8 cellular contexts compared by ENCODE assay signal in genomic region chr10:123007558-123008378, GRCh38. TPM values are rescaled to one million over a fixed set of nuclear protein-coding genes. Genes with fewer than 3 reads are reported as not detected.
DNase-seq lines count a peak whose midpoint lies in the region; TF ChIP-seq lines count a peak whose summit lies in the region.

No MANE protein-coding gene starts in this region.

- DNase-seq in GM10266 (ENCODE audit: extremely low spot score) (peak; percentile 61), HEK293T (ENCODE audit: extremely low spot score) (peak; percentile 50), NCI-H146 (lab: John Stamatoyannopoulos, UW) (peak; percentile 45), lung microvascular endothelial cell (ENCODE audit: low read depth in 2 of 2) (peak; percentile 64 to 74), NCI-H226 (no peak)
- peak; percentile 44 for DNase-seq in activated CD4-positive, CD25-positive, alpha-beta regulatory T cell treated with anti-CD3 and anti-CD28 coated beads, Interleukin-2, amount 50 U/mL, for 72 hours
- DNase-seq in stimulated activated CD8-positive, alpha-beta memory T cell treated with anti-CD3 and anti-CD28 coated beads, Interleukin-4, amount 100 ng/mL, for 1 hour (ENCODE audit: low read depth in 2 of 2, low spot score in 1 of 2), result peak; percentile 7 to 15

- H3K27me3 ChIP-seq in duodenal mucosa (ENCODE audit: control insufficient read depth in 1 of 2, insufficient read depth in 2 of 2, low read length in 2 of 2), result no peaks in the 10 kb centered on the region

- POLR2A ChIA-PET in HEK293T (lab: Yijun Ruan, JAX), result interaction anchor here (0.8 to 3.3 kb wide), 7 partner anchors 9 to 146 kb away, joined by 3 to 22 read pairs (median 5); partner anchors contain the start of genes BUB3 and PSTK

- H3K27ac ChIP-seq in duodenal mucosa (ENCODE audit: low read depth, low read length), result peak overlapping the region; percentile 89

- peak overlapping the region; percentile 90 to 92 for H3K9ac ChIP-seq in duodenal mucosa (ENCODE audit: low read depth in 1 of 2, low read length in 2 of 2)

- H3K9me3 ChIP-seq in duodenal mucosa (ENCODE audit: control insufficient read depth in 1 of 2, low read length in 2 of 2), result no peaks in the 10 kb centered on the region

- no peak for TF ChIP-seq CTCF in GM10266 (IDR thresholded peaks at IDR 0.05; ENCODE audit: control insufficient read depth, insufficient read depth, low read depth, missing control alignments)

- CTCF ChIA-PET in HEK293T (lab: Yijun Ruan, JAX), result interaction anchor here (0.5 to 1.1 kb wide), 3 partner anchors 8 to 27 kb away, joined by 3 to 4 read pairs (median 4); no protein-coding TSS in a partner anchor

- H3K4me1 ChIP-seq in duodenal mucosa (ENCODE audit: control insufficient read depth in 1 of 2, insufficient read depth in 2 of 2, low read length in 2 of 2), result peaks cover 25 to 32% of the 10 kb centered on the region in 2 donors

- no peaks in the 10 kb centered on the region for H3K36me3 ChIP-seq in duodenal mucosa (ENCODE audit: control insufficient read depth in 1 of 2, insufficient read depth in 2 of 2, low read length in 2 of 2)

- peak overlapping the region; percentile 82 to 92 for H3K4me3 ChIP-seq in duodenal mucosa (ENCODE audit: low read depth in 1 of 2, low read length in 2 of 2)

TF ChIP-seq in HEK293T, 16 proteins besides CTCF, POLR2A, EP300 and RAD21:
- TF ChIP-seq ELF4 (IDR thresholded peaks at IDR 0.05) (no peak), SP1 (IDR thresholded peaks at IDR 0.05) (no peak), SUZ12 (IDR thresholded peaks at IDR 0.05) (no peak), BHLHE40 (IDR thresholded peaks at IDR 0.05; ENCODE audit: borderline replicate concordance) (no peak), ZNF384 (IDR thresholded peaks at IDR 0.05) (no peak), PKNOX1 (IDR thresholded peaks at IDR 0.05) (peak; percentile 70), FOXK2 (IDR thresholded peaks at IDR 0.05) (no peak), L3MBTL2 (conservative IDR thresholded peaks at IDR 0.05) (peak; percentile 67)

RNA-seq across cellular contexts. Expression of gene IKZF5, which starts 0.8 kb away (rescaled TPM):
- total RNA-seq in lung microvascular endothelial cell, result 1.7 and 2.2 TPM in 2 replicates

RNA-seq across cellular contexts. Expression of gene ACADSB, which starts 1.0 kb away (rescaled TPM):
- total RNA-seq in lung microvascular endothelial cell, result 3.2 and 3.9 TPM in 2 replicates

RNA-seq across cellular contexts. Expression of gene PSTK, which starts 27.6 kb away (rescaled TPM):
- 2.4 and 2.8 TPM in 2 replicates for total RNA-seq in lung microvascular endothelial cell

RNA-seq across cellular contexts. Expression of gene C10orf88, which starts 53.7 kb away (rescaled TPM):
- total RNA-seq in lung microvascular endothelial cell, result 12.6 and 15.9 TPM in 2 replicates
